8 cellular contexts compared by ENCODE assay signal in genomic region chr17:82019905-82020873, GRCh38. TPM values are rescaled to one million over a fixed set of nuclear protein-coding genes. Genes with fewer than 3 reads are reported as not detected.
DNase-seq lines count a peak whose midpoint lies in the region; ATAC-seq and TF ChIP-seq lines count a peak whose summit lies in the region.

No MANE protein-coding gene starts in this region.

- H3K9me3 Mint-ChIP-seq in chondrocyte (ENCODE audit: low read depth): no peaks in the 10 kb centered on the region

- WGBS in thyroid gland, 2 donors: 80 to 91% methylated on average over 13 to 18 of the region's 33 CpGs

- H3K9me3 ChIP-seq in mucosa of descending colon (no peaks in the 10 kb centered on the region), thyroid gland (no peaks in the 10 kb centered on the region)

- H3K27ac ChIP-seq in thyroid gland: no peak overlapping the region

- H3K27ac Mint-ChIP-seq in chondrocyte (ENCODE audit: unreplicated experiment): no peak overlapping the region

- TF ChIP-seq CTCF in GM12864 (IDR thresholded peaks at IDR 0.05; ENCODE audit: low read depth, low read length, missing control alignments) (peak; percentile 89), chondrocyte (IDR thresholded peaks at IDR 0.05) (peak; percentile 79), mucosa of descending colon (IDR thresholded peaks at IDR 0.05) (peak; percentile 69), thyroid gland (IDR thresholded peaks at IDR 0.05) (peak; percentile 27 to 56 (median 38))

- intact Hi-C loops in mucosa of descending colon (cut with DNase I, micrococcal nuclease) (loop anchor here in 1 of 2 donors (5.0 kb wide), 1 partner anchor 58 kb away; the partner anchor contains the start of gene NOTUM), thyroid gland (cut with DNase I) (loop anchor here (2.0 kb wide), 1 partner anchor 61 kb away; no protein-coding TSS in a partner anchor)

- peaks cover 18% of the 10 kb centered on the region for H3K4me1 Mint-ChIP-seq in chondrocyte (ENCODE audit: low read depth)

- DNase-seq in GM12864 (ENCODE audit: low read depth) (no peak), NCI-H1930 (lab: John Stamatoyannopoulos, UW) (peak; percentile 61 to 82), chondrocyte (ENCODE audit: low spot score) (no peak), mucosa of descending colon (peak; percentile 65 to 79 (median 78)), thyroid gland (peak; percentile 28 to 36), GF-D8 (lab: John Stamatoyannopoulos, UW) (no peak)
- DNase-seq in activated CD4-positive, alpha-beta T cell treated with anti-CD3 and anti-CD28 coated beads for 1 hour: peak; percentile 44

- no peak overlapping the region for H3K4me3 Mint-ChIP-seq in chondrocyte (ENCODE audit: unreplicated experiment)

- H3K4me1 ChIP-seq in mucosa of descending colon (ENCODE audit: low read depth) (peaks cover 26% of the 10 kb centered on the region), thyroid gland (peaks cover 23 to 24% of the 10 kb centered on the region in 2 donors)

- H3K36me3 Mint-ChIP-seq in chondrocyte (ENCODE audit: low read depth): no peaks in the 10 kb centered on the region

- TF ChIP-seq POLR2A in thyroid gland (IDR thresholded peaks at IDR 0.05): no peak

- H3K4me3 ChIP-seq in GM12864 (ENCODE audit: low read depth, low read length) (no peak overlapping the region), mucosa of descending colon (no peak overlapping the region), thyroid gland (replicated peaks in 1 of 3) (no peak overlapping the region)

- no peaks in the 10 kb centered on the region for H3K27me3 Mint-ChIP-seq in chondrocyte (ENCODE audit: low read depth)

- H3K36me3 ChIP-seq in mucosa of descending colon (ENCODE audit: low read depth) (no peaks in the 10 kb centered on the region), thyroid gland (no peaks in the 10 kb centered on the region)

- ATAC-seq in mucosa of descending colon (peak; percentile 18), GM21360 (IDR thresholded peaks at IDR 0.05; ENCODE audit: unreplicated experiment) (no peak)

- H3K27me3 ChIP-seq in thyroid gland: no peaks in the 10 kb centered on the region

RNA-seq across cellular contexts. Expression of gene CENPX, which starts 2.5 kb away (rescaled TPM):
- 18.1 to 25.1 TPM (median 19.2 TPM) in 3 replicates for total RNA-seq in chondrocyte
- total RNA-seq in mucosa of descending colon: 100 to 1,000 TPM in 1 of 3 donors, 10 to 100 TPM in 2; 76.3 to 114 (median 81.3) TPM
- 10 to 100 TPM; 40.7 to 95.9 (median 78.0) TPM for total RNA-seq in thyroid gland

RNA-seq across cellular contexts. Expression of gene LRRC45, which starts 2.9 kb away (rescaled TPM):
- total RNA-seq in chondrocyte: 7.9 to 12.8 TPM (median 8.2 TPM) in 3 replicates
- total RNA-seq in mucosa of descending colon: 10 to 100 TPM; 18.9 to 20.0 (median 19.8) TPM
- 10 to 100 TPM; 15.3 to 33.0 (median 18.9) TPM for total RNA-seq in thyroid gland

RNA-seq across cellular contexts. Expression of gene RAC3, which starts 11.3 kb away (rescaled TPM):
- total RNA-seq in chondrocyte: 14.9 to 32.7 TPM (median 32.3 TPM) in 3 replicates
- 1 to 10 TPM; 3.4 to 6.2 (median 4.2) TPM for total RNA-seq in mucosa of descending colon
- 10 to 100 TPM; 11.8 to 23.8 (median 14.4) TPM for total RNA-seq in thyroid gland

RNA-seq across cellular contexts. Expression of gene DCXR, which starts 17.3 kb away (rescaled TPM):
- total RNA-seq in chondrocyte (52.8 to 59.8 TPM (median 58.2 TPM) in 3 replicates), mucosa of descending colon (100 to 1,000 TPM in 2 of 3 donors, 10 to 100 TPM in 1; 84.9 to 151 (median 124) TPM), thyroid gland (100 to 1,000 TPM in 2 of 4 donors, 10 to 100 TPM in 2; 88.6 to 161 (median 114) TPM)

RNA-seq across cellular contexts. Expression of gene RFNG, which starts 31.4 kb away (rescaled TPM):
- total RNA-seq in chondrocyte (29.7 to 47.4 TPM (median 45.2 TPM) in 3 replicates), mucosa of descending colon (10 to 100 TPM; 30.7 to 37.9 (median 30.9) TPM), thyroid gland (10 to 100 TPM; 36.0 to 49.0 (median 38.3) TPM)

Comparison
In these comparisons a context has a peak if more than half of its experiments do, and no peak if none do; other contexts are left out.
1. DNase-seq: peak in NCI-H1930 (2 of 2), activated CD4-positive, alpha-beta T cell treated with anti-CD3 and anti-CD28 coated beads for 1 hour (single experiment), mucosa of descending colon (3 of 3) and thyroid gland (2 of 2); none in GM12864 (single experiment), chondrocyte (single experiment) and GF-D8 (single experiment).
2. CTCF ChIP-seq: peak in every context shown above with its lines; median percentile 89 in GM12864; 79 in chondrocyte; 69 in mucosa of descending colon; 38 in thyroid gland.